ENCODE assay signal across 1 cellular context in genomic region chr1:8015809-8016165, GRCh38.
TF ChIP-seq lines count a peak whose summit lies in the region.

No MANE protein-coding gene starts in this region.

TF ChIP-seq in K562, 482 proteins besides CTCF, POLR2A, EP300 and RAD21:
- TF ChIP-seq TRIM24 (IDR thresholded peaks at IDR 0.05) (no peak), CEBPB (tag; IDR thresholded peaks at IDR 0.05) (0 out of 2 replicates have a peak, but pooled peaks have one; percentile 5), FOXA3 (CRISPR knock-in tag; conservative IDR thresholded peaks at IDR 0.05 in 1 of 2, IDR thresholded peaks at IDR 0.05 in 1 of 2) (no peak), MAFF (IDR thresholded peaks at IDR 0.05; ENCODE audit: low read length) (no peak), RBFOX2 (IDR thresholded peaks at IDR 0.05; ENCODE audit: low read depth, low read length) (no peak), ETV5 (CRISPR knock-in tag; IDR thresholded peaks at IDR 0.05; ENCODE audit: low read depth) (no peak), CBFA2T3 (IDR thresholded peaks at IDR 0.05) (no peak)
